Comparison of ENCODE assay signal across 7 cellular contexts in genomic region chr2:240566203-240567136, GRCh38. TPM values are rescaled to one million over a fixed set of nuclear protein-coding genes. Genes with fewer than 3 reads are reported as not detected.
A peak's percentile ranks its signal among the peaks of the same experiment; 100 is the strongest.
DNase-seq lines count a peak whose midpoint lies in the region; ATAC-seq, FAIRE-seq and TF ChIP-seq lines count a peak whose summit lies in the region.

No MANE protein-coding gene starts in this region.

- peak overlapping the region; percentile 98 for H3K4me3 Mint-ChIP-seq in T-helper 2 cell treated with Interferon-gamma antibody and Interleukin-4, amounts not matched to agents 5 μg/mL and 100 μg/mL, for 36 hours

- no peaks in the 10 kb centered on the region for H3K27me3 Mint-ChIP-seq in T-helper 2 cell treated with Interferon-gamma antibody and Interleukin-4, amounts not matched to agents 5 μg/mL and 100 μg/mL, for 36 hours (ENCODE audit: low read depth)

- peak overlapping the region; percentile 100 for H3K27ac ChIP-seq in hepatocyte

- H4K20me1 ChIP-seq in hepatocyte (ENCODE audit: insufficient read depth, poor library complexity, severe bottlenecking), result peaks cover 9% of the 10 kb centered on the region

- peaks cover 59% of the 10 kb centered on the region for H3K4me1 Mint-ChIP-seq in T-helper 2 cell treated with Interferon-gamma antibody and Interleukin-4, amounts not matched to agents 5 μg/mL and 100 μg/mL, for 36 hours (ENCODE audit: low read depth)

- peaks cover 47% of the 10 kb centered on the region for H3K79me2 ChIP-seq in hepatocyte

- peak overlapping the region; percentile 98 for H3K4me2 ChIP-seq in hepatocyte

- peak overlapping the region; percentile 29 for H3K4me3 ChIP-seq in hepatocyte
- H3K4me3 ChIP-seq in skeletal muscle cell (ENCODE audit: low read depth, low read length), result peak overlapping the region; percentile 41

- H3K9me2 ChIP-seq in hepatocyte (replicated peaks; ENCODE audit: insufficient read depth), result no peaks in the 10 kb centered on the region

- H3K27ac Mint-ChIP-seq in T-helper 2 cell treated with Interferon-gamma antibody and Interleukin-4, amounts not matched to agents 5 μg/mL and 100 μg/mL, for 36 hours, result peak overlapping the region; percentile 98

- no peaks in the 10 kb centered on the region for H3K36me3 ChIP-seq in hepatocyte (replicated peaks; ENCODE audit: insufficient read depth, low read depth)

- 0 out of 2 replicates have a peak, but pooled peaks have one; percentile 36 for TF ChIP-seq POLR2A in GM12891 (IDR thresholded peaks at IDR 0.05; ENCODE audit: low read depth, low read length)

- peaks cover 56% of the 10 kb centered on the region for H3K36me3 Mint-ChIP-seq in T-helper 2 cell treated with Interferon-gamma antibody and Interleukin-4, amounts not matched to agents 5 μg/mL and 100 μg/mL, for 36 hours (ENCODE audit: low read depth)

- peak; percentile 86 for TF ChIP-seq CTCF in hepatocyte (IDR thresholded peaks at IDR 0.05; ENCODE audit: poor library complexity)

- WGBS in hepatocyte (ENCODE audit: low lambda C conversion rate, missing lambda C conversion rate), result 38% methylated on average over 29 of the region's 53 CpGs

- no peaks in the 10 kb centered on the region for H3K9me3 ChIP-seq in hepatocyte (ENCODE audit: low read depth)

- peak; percentile 82 for FAIRE-seq in GM12891 (lab: Jason Lieb, UNC)

- H2AFZ ChIP-seq in hepatocyte, result peak overlapping the region; percentile 78

- peak; percentile 80 for DNase-seq in GM12891 (ENCODE audit: insufficient read length, low spot score)
- DNase-seq in NCI-H1105 (lab: John Stamatoyannopoulos, UW), result peak; percentile 70
- peak; percentile 94 for DNase-seq in T-helper 2 cell treated with Interferon-gamma antibody and Interleukin-4, amounts not matched to agents 5 μg/mL and 100 μg/mL, for 36 hours (ENCODE audit: low spot score)
- DNase-seq in anterior cingulate cortex (lab: John Stamatoyannopoulos, UW), result peak in 55 of 58 donors; percentile 27 to 89 (median 76)
- peak; percentile 95 for DNase-seq in hepatocyte (ENCODE audit: low spot score)
- peak; percentile 47 for DNase-seq in skeletal muscle cell (ENCODE audit: low read depth)

- peaks cover 37% of the 10 kb centered on the region for H3K4me1 ChIP-seq in hepatocyte (ENCODE audit: insufficient read depth)

- ATAC-seq in HG02623 (IDR thresholded peaks at IDR 0.05; ENCODE audit: unreplicated experiment), result peak; percentile 39

- no peaks in the 10 kb centered on the region for H3K27me3 ChIP-seq in hepatocyte

- H3K9me3 Mint-ChIP-seq in T-helper 2 cell treated with Interferon-gamma antibody and Interleukin-4, amounts not matched to agents 5 μg/mL and 100 μg/mL, for 36 hours, result no peaks in the 10 kb centered on the region

TF ChIP-seq in GM12891, 5 proteins besides CTCF, POLR2A, EP300 and RAD21:
- TF ChIP-seq SPI1 (IDR thresholded peaks at IDR 0.05; ENCODE audit: low read depth, low read length), result no peak
- TF ChIP-seq PAX5 (IDR thresholded peaks at IDR 0.05; ENCODE audit: insufficient read depth, low read length, severe bottlenecking), result no peak
- TF ChIP-seq POLR2AphosphoS5 (IDR thresholded peaks at IDR 0.05; ENCODE audit: low read depth, low read length), result no peak
- no peak; the same call in 1 of the 2 replicates for TF ChIP-seq TAF1 (IDR thresholded peaks at IDR 0.05; ENCODE audit: low read depth, low read length)
- TF ChIP-seq POU2F2 (IDR thresholded peaks at IDR 0.05; ENCODE audit: low read depth, low read length), result 0 out of 2 replicates have a peak, but pooled peaks have one; percentile 14

RNA-seq across cellular contexts. Expression of gene RNPEPL1, which starts 1.8 kb away (rescaled TPM):
- polyA plus RNA-seq in GM12891 (2012; ENCODE audit: low read depth, missing spikeins), result 26.9 TPM
- 36.9 and 46.3 TPM in 2 replicates for total RNA-seq in hepatocyte
- polyA plus RNA-seq in hepatocyte, result 57.2 and 58.1 TPM in 2 replicates

RNA-seq across cellular contexts. Expression of gene DUSP28, which starts 6.3 kb away (rescaled TPM):
- polyA plus RNA-seq in GM12891 (2012; ENCODE audit: low read depth, missing spikeins), result 6.9 TPM
- total RNA-seq in hepatocyte, result 4.6 and 4.8 TPM in 2 replicates
- polyA plus RNA-seq in hepatocyte, result 6.3 and 6.8 TPM in 2 replicates

RNA-seq across cellular contexts. Expression of gene ANKMY1, which starts 8.7 kb away (rescaled TPM):
- polyA plus RNA-seq in GM12891 (2012; ENCODE audit: low read depth, missing spikeins), result 8.3 TPM
- 6.7 and 9.2 TPM in 2 replicates for total RNA-seq in hepatocyte
- polyA plus RNA-seq in hepatocyte, result 7.8 and 11.1 TPM in 2 replicates

RNA-seq across cellular contexts. Expression of gene CAPN10, which starts 20.1 kb away (rescaled TPM):
- 15.6 TPM for polyA plus RNA-seq in GM12891 (2012; ENCODE audit: low read depth, missing spikeins)
- 19.1 and 24.2 TPM in 2 replicates for total RNA-seq in hepatocyte
- 28.8 and 42.6 TPM in 2 replicates for polyA plus RNA-seq in hepatocyte

RNA-seq across cellular contexts. Expression of gene GPR35, which starts 58.8 kb away (rescaled TPM):
- 1.6 TPM for polyA plus RNA-seq in GM12891 (2012; ENCODE audit: low read depth, missing spikeins)
- total RNA-seq in hepatocyte, result 14.7 and 17.3 TPM in 2 replicates
- 10.1 and 10.5 TPM in 2 replicates for polyA plus RNA-seq in hepatocyte

Comparison
In these comparisons a context has a peak if more than half of its experiments do, and no peak if none do; other contexts are left out.
1. Peak in every context shown above with its lines: DNase-seq, ATAC-seq, H3K4me3 ChIP-seq and H3K27ac ChIP-seq.